Comparison of ENCODE assay signal across 8 cellular contexts in genomic region chr3:107523361-107524213, GRCh38. TPM values are rescaled to one million over a fixed set of nuclear protein-coding genes. Genes with fewer than 3 reads are reported as not detected.
DNase-seq lines count a peak whose midpoint lies in the region; ATAC-seq and TF ChIP-seq lines count a peak whose summit lies in the region.

No MANE protein-coding gene starts in this region.

- H3K4me3 ChIP-seq in AG09309 (ENCODE audit: control insufficient read depth, low read depth, low read length) (peak overlapping the region; percentile 85), epithelial cell of proximal tubule (ENCODE audit: low read depth, low read length) (peak overlapping the region; percentile 91)

- H3K36me3 Mint-ChIP-seq in stimulated activated naive B cell treated with anti-CD40 and anti-IgM and Interleukin-4, amounts not matched to agents 10 μg/mL and 1 μg/mL and 100 μg/mL, for 72 hours: peaks cover 0 to 3% of the 10 kb centered on the region in 2 donors

- peaks cover 20 to 43% of the 10 kb centered on the region in 2 donors for H3K4me1 Mint-ChIP-seq in stimulated activated naive B cell treated with anti-CD40 and anti-IgM and Interleukin-4, amounts not matched to agents 10 μg/mL and 1 μg/mL and 100 μg/mL, for 72 hours

- ATAC-seq in GM18867 (IDR thresholded peaks at IDR 0.05; ENCODE audit: unreplicated experiment) (peak; percentile 36), HG03097 (IDR thresholded peaks at IDR 0.05; ENCODE audit: low FRiP score, unreplicated experiment) (peak; percentile 24)
- peak; percentile 53 to 55 for ATAC-seq in stimulated activated naive B cell treated with anti-CD40 and anti-IgM and Interleukin-4, amounts not matched to agents 10 μg/mL and 1 μg/mL and 100 μg/mL, for 72 hours (replicated peaks)

- H3K27ac Mint-ChIP-seq in stimulated activated naive B cell treated with anti-CD40 and anti-IgM and Interleukin-4, amounts not matched to agents 10 μg/mL and 1 μg/mL and 100 μg/mL, for 72 hours: peak overlapping the region; percentile 97

- H3K4me3 Mint-ChIP-seq in stimulated activated naive B cell treated with anti-CD40 and anti-IgM and Interleukin-4, amounts not matched to agents 10 μg/mL and 1 μg/mL and 100 μg/mL, for 72 hours: peak overlapping the region; percentile 93 to 95

- DNase-seq in AG09309 (ENCODE audit: low read depth): no peak
- DNase-seq in NCI-H82 treated with DMSO at 0.1 percent for 48 hours (lab: John Stamatoyannopoulos, UW; ENCODE audit: unreplicated experiment): peak; percentile 61
- DNase-seq in activated T-cell treated with anti-CD3 and anti-CD28 coated beads for 24 hours (ENCODE audit: low read depth): peak; percentile 41
- no peak for DNase-seq in epithelial cell of proximal tubule (ENCODE audit: low read depth)
- DNase-seq in midbrain (lab: John Stamatoyannopoulos, UW): peak; percentile 81
- DNase-seq in stimulated activated naive B cell treated with anti-CD40 and anti-IgM and Interleukin-4, amounts not matched to agents 10 μg/mL and 1 μg/mL and 100 μg/mL, for 72 hours: peak; percentile 39

- no peaks in the 10 kb centered on the region for H3K9me3 Mint-ChIP-seq in stimulated activated naive B cell treated with anti-CD40 and anti-IgM and Interleukin-4, amounts not matched to agents 10 μg/mL and 1 μg/mL and 100 μg/mL, for 72 hours

- TF ChIP-seq CTCF in AG09309 (IDR thresholded peaks at IDR 0.05; ENCODE audit: control insufficient read depth, insufficient read depth, low read depth, low read length, missing control alignments) (no peak), epithelial cell of proximal tubule (conservative IDR thresholded peaks at IDR 0.05; ENCODE audit: low read depth, low read length) (no peak)

- H3K27me3 Mint-ChIP-seq in stimulated activated naive B cell treated with anti-CD40 and anti-IgM and Interleukin-4, amounts not matched to agents 10 μg/mL and 1 μg/mL and 100 μg/mL, for 72 hours: no peaks in the 10 kb centered on the region

RNA-seq across cellular contexts. Expression of gene BBX, which starts 0.8 kb away (rescaled TPM):
- total RNA-seq in epithelial cell of proximal tubule: 27.9 and 35.7 TPM in 2 replicates

Comparison
In these comparisons a context has a peak if more than half of its experiments do, and no peak if none do; other contexts are left out.
1. DNase-seq: peak in NCI-H82 treated with DMSO at 0.1 percent for 48 hours (single experiment), activated T-cell treated with anti-CD3 and anti-CD28 coated beads for 24 hours (single experiment), midbrain (single experiment) and stimulated activated naive B cell treated with anti-CD40 and anti-IgM and Interleukin-4, amounts not matched to agents 10 μg/mL and 1 μg/mL and 100 μg/mL, for 72 hours (single experiment); none in AG09309 (single experiment) and epithelial cell of proximal tubule (single experiment).
2. Peak in every context shown above with its lines, with median percentiles within 50 percentile points of each other: ATAC-seq.